Comparison of ENCODE assay signal across 1 cellular context in the genomic region with DNA sequence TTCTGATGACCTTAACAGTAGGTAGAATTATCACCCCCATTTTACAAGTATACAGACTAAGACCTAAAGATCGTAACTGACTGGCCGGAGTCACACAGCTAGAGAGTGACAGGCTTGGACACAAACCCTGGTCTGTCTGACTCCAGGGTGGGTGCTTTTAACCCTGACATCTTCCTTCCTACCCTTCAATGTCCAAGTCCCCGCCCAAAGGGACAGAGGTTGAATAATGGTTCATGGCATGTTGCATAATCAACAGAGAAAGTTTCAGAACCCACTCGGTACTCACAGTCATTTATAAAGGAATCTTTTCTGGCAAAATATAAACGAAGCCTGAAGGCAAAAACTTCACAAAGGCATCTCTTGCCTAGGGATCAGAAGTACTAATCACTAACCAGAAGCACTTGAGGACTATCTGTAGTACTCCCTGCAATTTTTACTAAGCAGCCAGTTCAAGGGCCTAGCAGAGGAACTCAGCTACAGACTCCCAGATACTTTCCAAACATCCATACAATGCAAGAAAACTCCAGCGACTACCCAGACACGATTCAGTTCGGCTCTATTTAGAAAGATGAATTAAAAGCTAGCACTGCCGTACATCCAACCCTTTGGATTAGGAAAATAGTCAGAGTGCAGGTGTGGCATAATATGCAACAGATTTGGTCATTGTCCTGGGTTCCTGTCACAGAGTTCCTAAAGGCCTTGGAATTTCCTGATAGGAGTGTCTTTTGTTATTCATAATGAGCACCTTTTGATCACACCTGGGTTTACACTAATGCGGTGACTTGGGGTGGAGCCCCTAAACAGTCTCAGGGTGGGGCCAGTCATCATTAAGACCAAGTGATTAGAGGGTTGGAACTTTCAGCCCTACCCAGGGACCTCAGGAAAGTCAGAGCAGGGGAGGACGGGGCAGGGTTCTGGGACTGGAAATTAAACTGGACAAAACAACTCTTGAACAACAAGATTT.
A peak's percentile ranks its signal among the peaks of the same experiment; 100 is the strongest.
TF ChIP-seq lines count a peak whose summit lies in the region.

No MANE protein-coding gene starts in this region.

TF ChIP-seq in H1, 55 proteins besides CTCF, POLR2A, EP300 and RAD21:
- TF ChIP-seq TEAD4 (IDR thresholded peaks at IDR 0.05; ENCODE audit: low read depth, low read length) (peak; percentile 53; the same call in 1 of the 2 replicates), TAF1 (IDR thresholded peaks at IDR 0.05; ENCODE audit: low read depth, low read length) (no peak), TCF12 (IDR thresholded peaks at IDR 0.05; ENCODE audit: low read depth, low read length) (0 out of 2 replicates have a peak, but pooled peaks have one; percentile 46), SRF (IDR thresholded peaks at IDR 0.05; ENCODE audit: low read depth, low read length) (no peak), CEBPB (IDR thresholded peaks at IDR 0.05; ENCODE audit: low read depth, low read length) (0 out of 2 replicates have a peak, but pooled peaks have one; percentile 20), GABPA (IDR thresholded peaks at IDR 0.05; ENCODE audit: borderline replicate concordance, insufficient read depth, low read length) (no peak), RBBP5 (IDR thresholded peaks at IDR 0.05; ENCODE audit: borderline replicate concordance, low read depth, low read length) (no peak), NRF1 (IDR thresholded peaks at IDR 0.05; ENCODE audit: low read depth, low read length) (no peak), BRCA1 (IDR thresholded peaks at IDR 0.05; ENCODE audit: low read depth, low read length) (no peak)
- TF ChIP-seq, protein P1, sequence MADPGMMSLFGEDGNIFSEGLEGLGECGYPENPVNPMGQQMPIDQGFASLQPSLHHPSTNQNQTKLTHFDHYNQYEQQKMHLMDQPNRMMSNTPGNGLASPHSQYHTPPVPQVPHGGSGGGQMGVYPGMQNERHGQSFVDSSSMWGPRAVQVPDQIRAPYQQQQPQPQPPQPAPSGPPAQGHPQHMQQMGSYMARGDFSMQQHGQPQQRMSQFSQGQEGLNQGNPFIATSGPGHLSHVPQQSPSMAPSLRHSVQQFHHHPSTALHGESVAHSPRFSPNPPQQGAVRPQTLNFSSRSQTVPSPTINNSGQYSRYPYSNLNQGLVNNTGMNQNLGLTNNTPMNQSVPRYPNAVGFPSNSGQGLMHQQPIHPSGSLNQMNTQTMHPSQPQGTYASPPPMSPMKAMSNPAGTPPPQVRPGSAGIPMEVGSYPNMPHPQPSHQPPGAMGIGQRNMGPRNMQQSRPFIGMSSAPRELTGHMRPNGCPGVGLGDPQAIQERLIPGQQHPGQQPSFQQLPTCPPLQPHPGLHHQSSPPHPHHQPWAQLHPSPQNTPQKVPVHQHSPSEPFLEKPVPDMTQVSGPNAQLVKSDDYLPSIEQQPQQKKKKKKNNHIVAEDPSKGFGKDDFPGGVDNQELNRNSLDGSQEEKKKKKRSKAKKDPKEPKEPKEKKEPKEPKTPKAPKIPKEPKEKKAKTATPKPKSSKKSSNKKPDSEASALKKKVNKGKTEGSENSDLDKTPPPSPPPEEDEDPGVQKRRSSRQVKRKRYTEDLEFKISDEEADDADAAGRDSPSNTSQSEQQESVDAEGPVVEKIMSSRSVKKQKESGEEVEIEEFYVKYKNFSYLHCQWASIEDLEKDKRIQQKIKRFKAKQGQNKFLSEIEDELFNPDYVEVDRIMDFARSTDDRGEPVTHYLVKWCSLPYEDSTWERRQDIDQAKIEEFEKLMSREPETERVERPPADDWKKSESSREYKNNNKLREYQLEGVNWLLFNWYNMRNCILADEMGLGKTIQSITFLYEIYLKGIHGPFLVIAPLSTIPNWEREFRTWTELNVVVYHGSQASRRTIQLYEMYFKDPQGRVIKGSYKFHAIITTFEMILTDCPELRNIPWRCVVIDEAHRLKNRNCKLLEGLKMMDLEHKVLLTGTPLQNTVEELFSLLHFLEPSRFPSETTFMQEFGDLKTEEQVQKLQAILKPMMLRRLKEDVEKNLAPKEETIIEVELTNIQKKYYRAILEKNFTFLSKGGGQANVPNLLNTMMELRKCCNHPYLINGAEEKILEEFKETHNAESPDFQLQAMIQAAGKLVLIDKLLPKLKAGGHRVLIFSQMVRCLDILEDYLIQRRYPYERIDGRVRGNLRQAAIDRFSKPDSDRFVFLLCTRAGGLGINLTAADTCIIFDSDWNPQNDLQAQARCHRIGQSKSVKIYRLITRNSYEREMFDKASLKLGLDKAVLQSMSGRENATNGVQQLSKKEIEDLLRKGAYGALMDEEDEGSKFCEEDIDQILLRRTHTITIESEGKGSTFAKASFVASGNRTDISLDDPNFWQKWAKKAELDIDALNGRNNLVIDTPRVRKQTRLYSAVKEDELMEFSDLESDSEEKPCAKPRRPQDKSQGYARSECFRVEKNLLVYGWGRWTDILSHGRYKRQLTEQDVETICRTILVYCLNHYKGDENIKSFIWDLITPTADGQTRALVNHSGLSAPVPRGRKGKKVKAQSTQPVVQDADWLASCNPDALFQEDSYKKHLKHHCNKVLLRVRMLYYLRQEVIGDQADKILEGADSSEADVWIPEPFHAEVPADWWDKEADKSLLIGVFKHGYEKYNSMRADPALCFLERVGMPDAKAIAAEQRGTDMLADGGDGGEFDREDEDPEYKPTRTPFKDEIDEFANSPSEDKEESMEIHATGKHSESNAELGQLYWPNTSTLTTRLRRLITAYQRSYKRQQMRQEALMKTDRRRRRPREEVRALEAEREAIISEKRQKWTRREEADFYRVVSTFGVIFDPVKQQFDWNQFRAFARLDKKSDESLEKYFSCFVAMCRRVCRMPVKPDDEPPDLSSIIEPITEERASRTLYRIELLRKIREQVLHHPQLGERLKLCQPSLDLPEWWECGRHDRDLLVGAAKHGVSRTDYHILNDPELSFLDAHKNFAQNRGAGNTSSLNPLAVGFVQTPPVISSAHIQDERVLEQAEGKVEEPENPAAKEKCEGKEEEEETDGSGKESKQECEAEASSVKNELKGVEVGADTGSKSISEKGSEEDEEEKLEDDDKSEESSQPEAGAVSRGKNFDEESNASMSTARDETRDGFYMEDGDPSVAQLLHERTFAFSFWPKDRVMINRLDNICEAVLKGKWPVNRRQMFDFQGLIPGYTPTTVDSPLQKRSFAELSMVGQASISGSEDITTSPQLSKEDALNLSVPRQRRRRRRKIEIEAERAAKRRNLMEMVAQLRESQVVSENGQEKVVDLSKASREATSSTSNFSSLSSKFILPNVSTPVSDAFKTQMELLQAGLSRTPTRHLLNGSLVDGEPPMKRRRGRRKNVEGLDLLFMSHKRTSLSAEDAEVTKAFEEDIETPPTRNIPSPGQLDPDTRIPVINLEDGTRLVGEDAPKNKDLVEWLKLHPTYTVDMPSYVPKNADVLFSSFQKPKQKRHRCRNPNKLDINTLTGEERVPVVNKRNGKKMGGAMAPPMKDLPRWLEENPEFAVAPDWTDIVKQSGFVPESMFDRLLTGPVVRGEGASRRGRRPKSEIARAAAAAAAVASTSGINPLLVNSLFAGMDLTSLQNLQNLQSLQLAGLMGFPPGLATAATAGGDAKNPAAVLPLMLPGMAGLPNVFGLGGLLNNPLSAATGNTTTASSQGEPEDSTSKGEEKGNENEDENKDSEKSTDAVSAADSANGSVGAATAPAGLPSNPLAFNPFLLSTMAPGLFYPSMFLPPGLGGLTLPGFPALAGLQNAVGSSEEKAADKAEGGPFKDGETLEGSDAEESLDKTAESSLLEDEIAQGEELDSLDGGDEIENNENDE (IDR thresholded peaks at IDR 0.05; ENCODE audit: insufficient replicate concordance, low read length), result no peak
- TF ChIP-seq, protein P2, sequence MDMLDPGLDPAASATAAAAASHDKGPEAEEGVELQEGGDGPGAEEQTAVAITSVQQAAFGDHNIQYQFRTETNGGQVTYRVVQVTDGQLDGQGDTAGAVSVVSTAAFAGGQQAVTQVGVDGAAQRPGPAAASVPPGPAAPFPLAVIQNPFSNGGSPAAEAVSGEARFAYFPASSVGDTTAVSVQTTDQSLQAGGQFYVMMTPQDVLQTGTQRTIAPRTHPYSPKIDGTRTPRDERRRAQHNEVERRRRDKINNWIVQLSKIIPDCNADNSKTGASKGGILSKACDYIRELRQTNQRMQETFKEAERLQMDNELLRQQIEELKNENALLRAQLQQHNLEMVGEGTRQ (IDR thresholded peaks at IDR 0.05; ENCODE audit: low read length), result no peak
